1 cellular context compared by ENCODE assay signal in genomic region chr17:68387485-68387884, GRCh38.
TF ChIP-seq lines count a peak whose summit lies in the region.

No MANE protein-coding gene starts in this region.

TF ChIP-seq in HepG2, 621 proteins besides CTCF, POLR2A, EP300 and RAD21 (continued from another document):
- no peak for TF ChIP-seq CBX5 (CRISPR knock-in tag; IDR thresholded peaks at IDR 0.05; ENCODE audit: borderline replicate concordance)
- TF ChIP-seq ZNF431 (CRISPR knock-in tag; IDR thresholded peaks at IDR 0.05; ENCODE audit: borderline replicate concordance, low read depth): no peak
- TF ChIP-seq HOXA9 (CRISPR knock-in tag; IDR thresholded peaks at IDR 0.05; ENCODE audit: borderline replicate concordance): no peak
- no peak for TF ChIP-seq FOXA3 (CRISPR knock-in tag; IDR thresholded peaks at IDR 0.05)
- TF ChIP-seq MAFK (conservative IDR thresholded peaks at IDR 0.05 in 1 of 2, IDR thresholded peaks at IDR 0.05 in 1 of 2; ENCODE audit: low read length in 2 of 2): no peak
- TF ChIP-seq ZNF362 (CRISPR knock-in tag; IDR thresholded peaks at IDR 0.05; ENCODE audit: borderline replicate concordance): no peak
- 0 out of 2 replicates have a peak, but pooled peaks have one; percentile 36 for TF ChIP-seq ZSCAN9 (CRISPR knock-in tag; IDR thresholded peaks at IDR 0.05; ENCODE audit: borderline replicate concordance)
- no peak for TF ChIP-seq NAIF1 (CRISPR knock-in tag; IDR thresholded peaks at IDR 0.05; ENCODE audit: borderline replicate concordance)
- TF ChIP-seq ZSCAN25 (CRISPR knock-in tag; IDR thresholded peaks at IDR 0.05): 0 out of 2 replicates have a peak, but pooled peaks have one; percentile 8
- TF ChIP-seq NR0B2 (CRISPR knock-in tag; IDR thresholded peaks at IDR 0.05): no peak
- TF ChIP-seq ZBTB42 (CRISPR knock-in tag; IDR thresholded peaks at IDR 0.05): 0 out of 2 replicates have a peak, but pooled peaks have one; percentile 31
- no peak for TF ChIP-seq ATF7-NPFF (CRISPR knock-in tag; IDR thresholded peaks at IDR 0.05; ENCODE audit: low read depth)
- TF ChIP-seq SP4 (CRISPR knock-in tag; IDR thresholded peaks at IDR 0.05): 0 out of 2 replicates have a peak, but pooled peaks have one; percentile 5
- no peak for TF ChIP-seq GRHL1 (CRISPR knock-in tag; conservative IDR thresholded peaks at IDR 0.05)
- TF ChIP-seq MAZ (IDR thresholded peaks at IDR 0.05; ENCODE audit: borderline replicate concordance, low read depth, low read length): no peak
- TF ChIP-seq MAZ (CRISPR knock-in tag; IDR thresholded peaks at IDR 0.05; ENCODE audit: low read depth): 0 out of 2 replicates have a peak, but pooled peaks have one; percentile 22
- TF ChIP-seq ZNF143 (CRISPR knock-in tag; IDR thresholded peaks at IDR 0.05): no peak
- no peak for TF ChIP-seq CHD4 (IDR thresholded peaks at IDR 0.05; ENCODE audit: borderline replicate concordance, low read length)
- no peak for TF ChIP-seq ZNF350 (CRISPR knock-in tag; IDR thresholded peaks at IDR 0.05; ENCODE audit: borderline replicate concordance, low read depth)
- TF ChIP-seq KDM4B (CRISPR knock-in tag; IDR thresholded peaks at IDR 0.05): no peak
- no peak for TF ChIP-seq SKI (IDR thresholded peaks at IDR 0.05; ENCODE audit: partially characterized antibody)
- TF ChIP-seq ZNF879 (CRISPR knock-in tag; IDR thresholded peaks at IDR 0.05): no peak
- TF ChIP-seq GATAD2A (CRISPR knock-in tag; IDR thresholded peaks at IDR 0.05): peak; percentile 16; the same call in 1 of the 2 replicates
- no peak for TF ChIP-seq ZNF552 (CRISPR knock-in tag; IDR thresholded peaks at IDR 0.05; ENCODE audit: borderline replicate concordance)
- no peak for TF ChIP-seq ZNF740 (CRISPR knock-in tag; IDR thresholded peaks at IDR 0.05)
- TF ChIP-seq UBTF (CRISPR knock-in tag; IDR thresholded peaks at IDR 0.05): no peak
- TF ChIP-seq ZFYVE20 (CRISPR knock-in tag; IDR thresholded peaks at IDR 0.05; ENCODE audit: borderline replicate concordance, low read depth): no peak
- no peak for TF ChIP-seq NFE2 (CRISPR knock-in tag; IDR thresholded peaks at IDR 0.05)
- no peak for TF ChIP-seq ZBTB21 (CRISPR knock-in tag; IDR thresholded peaks at IDR 0.05)
- TF ChIP-seq RFXANK (CRISPR knock-in tag; IDR thresholded peaks at IDR 0.05): no peak
- no peak for TF ChIP-seq ATRX (CRISPR knock-in tag; IDR thresholded peaks at IDR 0.05; ENCODE audit: borderline replicate concordance)
- TF ChIP-seq ZNF75D (CRISPR knock-in tag; IDR thresholded peaks at IDR 0.05; ENCODE audit: borderline replicate concordance): no peak
- no peak for TF ChIP-seq AKNA (CRISPR knock-in tag; IDR thresholded peaks at IDR 0.05; ENCODE audit: borderline replicate concordance)
- 0 out of 2 replicates have a peak, but pooled peaks have one; percentile 39 for TF ChIP-seq ZNF558 (CRISPR knock-in tag; IDR thresholded peaks at IDR 0.05; ENCODE audit: borderline replicate concordance)
- no peak for TF ChIP-seq ZNF770 (CRISPR knock-in tag; IDR thresholded peaks at IDR 0.05)
- TF ChIP-seq ZNF263 (CRISPR knock-in tag; IDR thresholded peaks at IDR 0.05): no peak
- TF ChIP-seq ZNF124 (CRISPR knock-in tag; IDR thresholded peaks at IDR 0.05): no peak
